In genomic region chr11:67372993-67373915, GRCh38 we compare ENCODE assay signal across 8 cellular contexts. TPM values are rescaled to one million over a fixed set of nuclear protein-coding genes. Genes with fewer than 3 reads are reported as not detected.
A peak's percentile ranks its signal among the peaks of the same experiment; 100 is the strongest.
DNase-seq lines count a peak whose midpoint lies in the region; ATAC-seq, FAIRE-seq and TF ChIP-seq lines count a peak whose summit lies in the region.

Gene CLCF1 (minus strand): TSS chr11:67373598. CDS start chr11:67373539, 59 bp downstream.

- DNase-seq in A549 (ENCODE audit: low read depth in 1 of 2, low spot score in 1 of 2), result peak; percentile 86 to 96
- DNase-seq in OCI-M1 (lab: John Stamatoyannopoulos, UW), result peak; percentile 64
- DNase-seq in activated effector memory CD4-positive, alpha-beta T cell treated with Interleukin-2 at 50 U/mL for 16 hours, result peak; percentile 81
- peak; percentile 78 for DNase-seq in fibroblast of villous mesenchyme (ENCODE audit: low read depth)
- no peak for DNase-seq in NCI-H187 (lab: John Stamatoyannopoulos, UW)

- H3K9me3 ChIP-seq in A549 (no peaks in the 10 kb centered on the region), neutrophil (no peaks in the 10 kb centered on the region)

- FAIRE-seq in A549 (lab: Jason Lieb, UNC), result no peak

- TF ChIP-seq POLR2A in A549 (IDR thresholded peaks at IDR 0.05; ENCODE audit: low read length) (peak; percentile 5; the same call in 1 of the 2 replicates), GM19193 (IDR thresholded peaks at IDR 0.05; ENCODE audit: extremely low read depth, insufficient read depth, insufficient read length) (peak; percentile 37)

- peak within 1 kb of the TSS; percentile 95 to 100 for H3K27ac ChIP-seq in A549
- peak within 1 kb of the TSS; percentile 82 for H3K27ac ChIP-seq in neutrophil

- POLR2A ChIA-PET in A549 (lab: Yijun Ruan, JAX), result interaction anchor here (0.6 to 9.3 kb wide), 15 partner anchors 9 to 637 kb away, joined by 3 to 172 read pairs (median 7); partner anchors contain the start of genes AIP, ALDH3B1, KDM2A and POLD4

- TF ChIP-seq RAD21 in A549 (conservative IDR thresholded peaks at IDR 0.05 in 1 of 2, IDR thresholded peaks at IDR 0.05 in 1 of 2), result no peak

- no peaks in the 10 kb centered on the region for H3K36me3 ChIP-seq in neutrophil

- TF ChIP-seq EP300 in A549 (IDR thresholded peaks at IDR 0.05), result no peak

- peaks cover 73% of the 10 kb centered on the region for H3K4me1 ChIP-seq in A549
- H3K4me1 ChIP-seq in neutrophil (ENCODE audit: control insufficient read depth in 1 of 2, insufficient read depth in 1 of 2, low read depth in 1 of 2, low read length in 1 of 2), result peaks cover 44 to 55% of the 10 kb centered on the region in 2 experiments

- H3K27me3 ChIP-seq in neutrophil, result peaks cover 12% of the 10 kb centered on the region

- under 1% methylated on average over 18 of the region's 88 CpGs for WGBS in A549 (ENCODE audit: missing lambda C conversion rate)

- CTCF ChIA-PET in A549 (lab: Yijun Ruan, JAX), result interaction anchor here (1.5 to 46.2 kb wide), 3 partner anchors 15 to 27 kb away, joined by 9 to 1913 read pairs (median 626); partner anchors contain the start of genes POLD4, PPP1CA, RAD9A and TBC1D10C

- ATAC-seq in A549, result peak; percentile 28 to 41
- ATAC-seq in HG02571 (IDR thresholded peaks at IDR 0.05; ENCODE audit: unreplicated experiment), result no peak

- peak within 1 kb of the TSS; percentile 95 for H3K4me2 ChIP-seq in A549

- peak within 1 kb of the TSS; percentile 68 for H3K4me3 ChIP-seq in A549
- H3K4me3 ChIP-seq in fibroblast of villous mesenchyme (ENCODE audit: low read depth, low read length), result peak within 1 kb of the TSS; percentile 65
- H3K4me3 ChIP-seq in neutrophil (ENCODE audit: low read depth in 1 of 2, low read length in 1 of 2), result peak within 1 kb of the TSS; percentile 63 to 76

- TF ChIP-seq CTCF in A549 (IDR thresholded peaks at IDR 0.05), result no peak
- TF ChIP-seq CTCF in fibroblast of villous mesenchyme (IDR thresholded peaks at IDR 0.05; ENCODE audit: insufficient read depth, low read depth, low read length), result no peak
- TF ChIP-seq CTCF in neutrophil (IDR thresholded peaks at IDR 0.05), result no peak

TF ChIP-seq in A549, 52 proteins besides CTCF, POLR2A, EP300 and RAD21:
- TF ChIP-seq GATA3 (IDR thresholded peaks at IDR 0.05; ENCODE audit: borderline replicate concordance) (0 out of 2 replicates have a peak, but pooled peaks have one; percentile 12), CHD2 (IDR thresholded peaks at IDR 0.05; ENCODE audit: low read length, partially characterized antibody) (no peak), MAFK (IDR thresholded peaks at IDR 0.05; ENCODE audit: partially characterized antibody) (no peak), ELK1 (IDR thresholded peaks at IDR 0.05; ENCODE audit: low read depth, low read length) (no peak), TP53 (CRISPR knock-in tag; IDR thresholded peaks at IDR 0.05) (peak; percentile 64; the same call in 1 of the 2 replicates), RARB (CRISPR knock-in tag; IDR thresholded peaks at IDR 0.05) (no peak), JUN (IDR thresholded peaks at IDR 0.05) (no peak; a peak in 2 of 5 replicates), ZC3H11A (IDR thresholded peaks at IDR 0.05) (no peak), ESRRA (IDR thresholded peaks at IDR 0.05; ENCODE audit: borderline replicate concordance, low read length) (no peak), REST (IDR thresholded peaks at IDR 0.05) (peak; percentile 28; the same call in 1 of the 2 replicates), KDM1A (IDR thresholded peaks at IDR 0.05; ENCODE audit: low read depth) (no peak), HES2 (IDR thresholded peaks at IDR 0.05) (no peak), SREBF2 (IDR thresholded peaks at IDR 0.05) (no peak), HEYL (CRISPR knock-in tag; IDR thresholded peaks at IDR 0.05) (no peak), MAZ (IDR thresholded peaks at IDR 0.05; ENCODE audit: borderline replicate concordance, low read depth, low read length) (peak; percentile 99), ZFP36 (IDR thresholded peaks at IDR 0.05; ENCODE audit: borderline replicate concordance, partially characterized antibody) (no peak), CBX8 (IDR thresholded peaks at IDR 0.05) (no peak), NR3C1 (IDR thresholded peaks at IDR 0.05) (no peak), FOSL2 (IDR thresholded peaks at IDR 0.05) (no peak), FOSL2 (CRISPR knock-in tag; IDR thresholded peaks at IDR 0.05) (no peak; the same call in 1 of the 2 replicates), NFE2L2 (conservative IDR thresholded peaks at IDR 0.05; ENCODE audit: low read length) (no peak), NPAS2 (CRISPR knock-in tag; IDR thresholded peaks at IDR 0.05; ENCODE audit: borderline replicate concordance) (no peak), PHF8 (IDR thresholded peaks at IDR 0.05; ENCODE audit: borderline replicate concordance, low read depth) (peak; percentile 42; the same call in 1 of the 2 replicates)

RNA-seq across cellular contexts. Expression of gene CLCF1, which starts in this region (rescaled TPM):
- polyA plus RNA-seq in A549 (2011; rRNA removed) (23.9 and 25.8 TPM in 2 replicates), A549 (2017; fragmentation: RNase III; extraction: RNeasy Plus Mini Kit Qiagen cat#74134 plus additional on column Dnase treatment) (31.0 to 37.1 TPM (median 36.0 TPM) in 3 replicates)
- 75.7 and 103 TPM in 2 replicates for polyA plus RNA-seq in A549 (2012; cell fraction: cytosol; rRNA removed)
- polyA plus RNA-seq in A549 (2012; cell fraction: nucleus; rRNA removed), result 204 and 212 TPM in 2 replicates
- polyA minus RNA-seq in A549 (2011; rRNA and poly(A)+ RNA removed), result 14.6 and 17.5 TPM in 2 replicates
- total RNA-seq in fibroblast of villous mesenchyme, result 3.5 and 4.7 TPM in 2 replicates

Comparison
In these comparisons a context has a peak if more than half of its experiments do, and no peak if none do; other contexts are left out.
1. DNase-seq: peak in A549 (2 of 2), OCI-M1 (single experiment), activated effector memory CD4-positive, alpha-beta T cell treated with Interleukin-2 at 50 U/mL for 16 hours (single experiment) and fibroblast of villous mesenchyme (single experiment); none in NCI-H187 (0 of 2).
2. Peak in every context shown above with its lines, with median percentiles within 50 percentile points of each other: H3K4me3 ChIP-seq.